ENCODE assay signal across 26 cellular contexts in the genomic region with DNA sequence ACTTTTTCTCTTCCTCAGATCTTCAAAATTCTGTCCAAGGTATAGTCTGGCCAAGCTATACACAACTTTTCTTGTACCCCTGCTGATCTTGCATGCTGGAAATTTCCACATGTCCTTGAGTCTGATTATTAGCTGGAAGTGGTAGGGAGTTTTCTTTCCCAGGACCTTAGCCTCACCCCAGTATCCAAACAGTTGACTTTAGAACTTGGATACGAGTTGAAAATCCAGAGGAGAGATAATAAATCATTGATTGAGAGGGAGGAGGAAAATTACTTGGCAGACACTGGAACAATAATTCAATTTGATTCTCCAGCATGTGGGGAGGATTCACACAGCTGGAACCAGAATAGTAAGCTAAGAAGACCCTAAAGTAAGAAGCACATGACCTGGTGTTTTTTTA.
"Had no signal": no experiment of that assay in that cellular context is flagged by ENCODE, and none has a peak within 500 bp of the region (broad histone marks: within the 10 kb centered on the region; RNA-seq: fewer than 3 reads in every experiment).

No MANE protein-coding gene starts in this region.

- H3K27ac ChIP-seq: cardiac muscle cell, colonic mucosa, gastrocnemius medialis, left ventricle myocardium inferior, lower lobe of right lung, ovary, psoas muscle, skin epidermis, thoracic aorta, tibial nerve, upper lobe of left lung had no signal

- H3K27me3 Mint-ChIP-seq: dendritic cell treated with granulocyte-macrophage colony-stimulating factor and Interleukin-4, amounts not matched to agents 40 ng/mL and 50 ng/mL, for 4 days had no signal

- H3K9me3 ChIP-seq: colonic mucosa, gastrocnemius medialis, left ventricle myocardium inferior, lower lobe of right lung, mucosa of descending colon, ovary, psoas muscle, thoracic aorta, tibial nerve, upper lobe of left lung had no signal

- FAIRE-seq: urothelium cell line had no signal

- H3K36me3 ChIP-seq: cardiac muscle cell, colonic mucosa, gastrocnemius medialis, left ventricle myocardium inferior, lower lobe of right lung, ovary, thoracic aorta, tibial nerve, upper lobe of left lung had no signal

- H3K4me1 Mint-ChIP-seq: central memory CD8-positive, alpha-beta T cell; naive B cell had no signal

- DNase-seq: colonic mucosa; effector memory CD4-positive, alpha-beta T cell; foreskin fibroblast; gastrocnemius medialis; head of caudate nucleus; kidney; left ventricle myocardium inferior; lower lobe of right lung; mucosa of descending colon; naive B cell; occipital lobe; ovary; posterior cingulate gyrus; psoas muscle; stimulated activated CD4-positive, alpha-beta T cell treated with anti-CD3 and anti-CD28 coated beads, Interleukin-15, amount 100 ng/mL, for 24 hours; stimulated activated CD4-positive, alpha-beta T cell treated with anti-CD3 and anti-CD28 coated beads, Interleukin-2, amount 100 ng/mL, for 48 hours; stimulated activated naive B cell treated with anti-CD40 and anti-IgM and Interleukin-4, amounts not matched to agents 10 μg/mL and 1 μg/mL and 100 μg/mL, for 72 hours; upper lobe of left lung had no signal

- H3K36me3 Mint-ChIP-seq: naive B cell; stimulated activated naive B cell treated with anti-CD40 and anti-IgM and Interleukin-4, amounts not matched to agents 10 μg/mL and 1 μg/mL and 100 μg/mL, for 72 hours had no signal

- H3K9me3 Mint-ChIP-seq: central memory CD8-positive, alpha-beta T cell; dendritic cell treated with granulocyte-macrophage colony-stimulating factor and Interleukin-4, amounts not matched to agents 40 ng/mL and 50 ng/mL, for 4 days; naive B cell; stimulated activated naive B cell treated with anti-CD40 and anti-IgM and Interleukin-4, amounts not matched to agents 10 μg/mL and 1 μg/mL and 100 μg/mL, for 72 hours; stimulated activated naive CD8-positive, alpha-beta T cell treated with anti-CD3 and anti-CD28 coated beads, Interleukin-15, Interleukin-2, amounts not matched to agents 100 ng/mL and 50 ng/mL, for 24 hours had no signal

- H3K4me3 ChIP-seq: cardiac muscle cell, colonic mucosa, gastrocnemius medialis, left ventricle myocardium inferior, lower lobe of right lung, mucosa of descending colon, ovary, psoas muscle, skin epidermis, thoracic aorta, tibial nerve, upper lobe of left lung had no signal

- ATAC-seq: gastrocnemius medialis; lower lobe of right lung; mucosa of descending colon; psoas muscle; stimulated activated naive B cell treated with anti-CD40 and anti-IgM and Interleukin-4, amounts not matched to agents 10 μg/mL and 1 μg/mL and 100 μg/mL, for 72 hours had no signal

- H3K27me3 ChIP-seq: cardiac muscle cell, colonic mucosa, gastrocnemius medialis, ovary, tibial nerve, upper lobe of left lung had no signal

- H3K4me3 Mint-ChIP-seq: central memory CD8-positive, alpha-beta T cell; dendritic cell treated with granulocyte-macrophage colony-stimulating factor and Interleukin-4, amounts not matched to agents 40 ng/mL and 50 ng/mL, for 4 days; naive B cell; stimulated activated naive B cell treated with anti-CD40 and anti-IgM and Interleukin-4, amounts not matched to agents 10 μg/mL and 1 μg/mL and 100 μg/mL, for 72 hours; stimulated activated naive CD8-positive, alpha-beta T cell treated with anti-CD3 and anti-CD28 coated beads, Interleukin-15, Interleukin-2, amounts not matched to agents 100 ng/mL and 50 ng/mL, for 24 hours had no signal

- H3K27ac Mint-ChIP-seq: dendritic cell treated with granulocyte-macrophage colony-stimulating factor and Interleukin-4, amounts not matched to agents 40 ng/mL and 50 ng/mL, for 4 days; naive B cell; stimulated activated naive B cell treated with anti-CD40 and anti-IgM and Interleukin-4, amounts not matched to agents 10 μg/mL and 1 μg/mL and 100 μg/mL, for 72 hours; stimulated activated naive CD8-positive, alpha-beta T cell treated with anti-CD3 and anti-CD28 coated beads, Interleukin-15, Interleukin-2, amounts not matched to agents 100 ng/mL and 50 ng/mL, for 24 hours had no signal

- H3K4me1 ChIP-seq: colonic mucosa, gastrocnemius medialis, lower lobe of right lung, psoas muscle, upper lobe of left lung had no signal
